7 cellular contexts compared by ENCODE assay signal in genomic region chr22:19713650-19714319, GRCh38. TPM values are rescaled to one million over a fixed set of nuclear protein-coding genes. Genes with fewer than 3 reads are reported as not detected.
DNase-seq lines count a peak whose midpoint lies in the region; ATAC-seq, FAIRE-seq and TF ChIP-seq lines count a peak whose summit lies in the region.

No MANE protein-coding gene starts in this region.

- peaks cover 2% of the 10 kb centered on the region for H3K36me3 Mint-ChIP-seq in astrocyte (ENCODE audit: low read depth, unreplicated experiment)
- H3K36me3 Mint-ChIP-seq in immature natural killer cell: no peaks in the 10 kb centered on the region

- DNase-seq in HuH-7 (ENCODE audit: low spot score): peak; percentile 55
- DNase-seq in astrocyte (ENCODE audit: low read depth): no peak
- no peak for DNase-seq in immature natural killer cell
- DNase-seq in stimulated activated naive CD8-positive, alpha-beta T cell treated with anti-CD3 and anti-CD28 coated beads, Interleukin-15, amount 100 ng/mL, for 72 hours: no peak
- no peak for DNase-seq in Kasumi-1 (lab: John Stamatoyannopoulos, UW)
- no peak for DNase-seq in activated CD4-positive, alpha-beta T cell treated with anti-CD3 and anti-CD28 coated beads, Interleukin-2, amount 50 U/mL, for 4 hours

- FAIRE-seq in astrocyte (lab: Jason Lieb, UNC): no peak

- H3K4me3 Mint-ChIP-seq in astrocyte (ENCODE audit: unreplicated experiment) (peak overlapping the region; percentile 77), immature natural killer cell (peak overlapping the region; percentile 38 to 64 (median 62))
- H3K4me3 Mint-ChIP-seq in stimulated activated naive CD8-positive, alpha-beta T cell treated with anti-CD3 and anti-CD28 coated beads, Interleukin-15, amount 100 ng/mL, for 72 hours: peak overlapping the region; percentile 67 to 74

- peak overlapping the region; percentile 18 for H3K9ac ChIP-seq in astrocyte (ENCODE audit: low read length)

- no peak overlapping the region for H3K27ac Mint-ChIP-seq in astrocyte (ENCODE audit: unreplicated experiment)
- H3K27ac Mint-ChIP-seq in immature natural killer cell: no peak overlapping the region
- H3K27ac Mint-ChIP-seq in stimulated activated naive CD8-positive, alpha-beta T cell treated with anti-CD3 and anti-CD28 coated beads, Interleukin-15, amount 100 ng/mL, for 72 hours: peak overlapping the region in 1 of 2 donors; percentile 42

- no peak for ATAC-seq in stimulated activated naive CD8-positive, alpha-beta T cell treated with anti-CD3 and anti-CD28 coated beads, Interleukin-15, amount 100 ng/mL, for 72 hours
- no peak for ATAC-seq in HG02798 (IDR thresholded peaks at IDR 0.05; ENCODE audit: poor library complexity, unreplicated experiment)

- H3K27me3 Mint-ChIP-seq in astrocyte (ENCODE audit: low read depth, unreplicated experiment): peaks cover 49% of the 10 kb centered on the region
- peaks cover 13 to 19% (median 14%) of the 10 kb centered on the region in 3 donors for H3K27me3 Mint-ChIP-seq in immature natural killer cell (ENCODE audit: low read depth in 3 of 3)
- H3K27me3 Mint-ChIP-seq in stimulated activated naive CD8-positive, alpha-beta T cell treated with anti-CD3 and anti-CD28 coated beads, Interleukin-15, amount 100 ng/mL, for 72 hours: peaks cover 37% of the 10 kb centered on the region

- H3K27me3 ChIP-seq in astrocyte (ENCODE audit: insufficient read depth, low read length): no peaks in the 10 kb centered on the region

- TF ChIP-seq CTCF in astrocyte (IDR thresholded peaks at IDR 0.05; ENCODE audit: insufficient read depth, low read depth, low read length): no peak

- peaks cover 16% of the 10 kb centered on the region for H4K20me1 ChIP-seq in astrocyte (ENCODE audit: insufficient read depth, low read length)

- H3K4me1 Mint-ChIP-seq in astrocyte (ENCODE audit: low read depth, unreplicated experiment) (peaks cover 2% of the 10 kb centered on the region), immature natural killer cell (peaks cover 0 to 3% of the 10 kb centered on the region in 2 donors)
- H3K4me1 Mint-ChIP-seq in stimulated activated naive CD8-positive, alpha-beta T cell treated with anti-CD3 and anti-CD28 coated beads, Interleukin-15, amount 100 ng/mL, for 72 hours: peaks cover 8% of the 10 kb centered on the region

- H2AFZ ChIP-seq in astrocyte (ENCODE audit: low read depth, low read length): peak overlapping the region; percentile 90

- H3K4me1 ChIP-seq in astrocyte (ENCODE audit: insufficient read depth, low read length): peaks cover 9% of the 10 kb centered on the region

- H3K36me3 ChIP-seq in astrocyte (ENCODE audit: insufficient read depth, low read length): no peaks in the 10 kb centered on the region

- H3K4me3 ChIP-seq in astrocyte (ENCODE audit: insufficient read depth, low read depth, low read length): peak overlapping the region; percentile 37

- no peaks in the 10 kb centered on the region for H3K9me3 Mint-ChIP-seq in astrocyte (ENCODE audit: unreplicated experiment)
- no peaks in the 10 kb centered on the region for H3K9me3 Mint-ChIP-seq in immature natural killer cell
- H3K9me3 Mint-ChIP-seq in stimulated activated naive CD8-positive, alpha-beta T cell treated with anti-CD3 and anti-CD28 coated beads, Interleukin-15, amount 100 ng/mL, for 72 hours: no peaks in the 10 kb centered on the region

- no peaks in the 10 kb centered on the region for H3K9me3 ChIP-seq in astrocyte (ENCODE audit: insufficient read depth, low read depth, low read length)

- H3K79me2 ChIP-seq in astrocyte (ENCODE audit: insufficient read depth, low read length): peaks cover 18% of the 10 kb centered on the region

- no peak overlapping the region for H3K27ac ChIP-seq in astrocyte (ENCODE audit: low read depth, low read length)

- H3K4me2 ChIP-seq in astrocyte (ENCODE audit: low read length): peak overlapping the region; percentile 95

RNA-seq across cellular contexts. Expression of gene SEPTIN5, which starts 0.5 kb away (rescaled TPM):
- 7.3 and 8.6 TPM in 2 replicates for total RNA-seq in astrocyte
- polyA plus RNA-seq in immature natural killer cell: 1 to 10 TPM in 1 of 3 donors, under 1 TPM in 1, not detected in 1; 0.36 to 2.2 TPM

RNA-seq across cellular contexts. Expression of gene GP1BB, which starts 9.6 kb away (rescaled TPM):
- 0.95 and 2.8 TPM in 2 replicates for total RNA-seq in astrocyte
- 10 to 100 TPM in 1 of 3 donors, under 1 TPM in 2; 0.53 to 10.1 (median 0.95) TPM for polyA plus RNA-seq in immature natural killer cell

RNA-seq across cellular contexts. Expression of gene TBX1, which starts 46.8 kb away (rescaled TPM):
- total RNA-seq in astrocyte: 2.0 and 6.8 TPM in 2 replicates
- polyA plus RNA-seq in immature natural killer cell: under 1 TPM in 1 of 3 donors, not detected in 2; 0.12 TPM
